In genomic region chr3:24451461-24452099, GRCh38 we compare ENCODE assay signal across 21 cellular contexts. TPM values are rescaled to one million over a fixed set of nuclear protein-coding genes. Genes with fewer than 3 reads are reported as not detected.
DNase-seq lines count a peak whose midpoint lies in the region; ATAC-seq and TF ChIP-seq lines count a peak whose summit lies in the region.
"Had no signal": no experiment of that assay in that cellular context is flagged by ENCODE, and none has a peak within 500 bp of the region (broad histone marks: within the 10 kb centered on the region; RNA-seq: fewer than 3 reads in every experiment).

No MANE protein-coding gene starts in this region.

- no peak overlapping the region for H3K4me3 ChIP-seq in gastrocnemius medialis
- H3K4me3 ChIP-seq: esophagus muscularis mucosa had no signal

- no peaks in the 10 kb centered on the region for H3K36me3 ChIP-seq in gastrocnemius medialis
- H3K36me3 ChIP-seq: brain microvascular endothelial cell, esophagus muscularis mucosa had no signal

- H3K27ac Mint-ChIP-seq in WTC11, result no peak overlapping the region
- H3K27ac Mint-ChIP-seq: activated CD8-positive, alpha-beta T cell treated with anti-CD3 and anti-CD28 coated beads, Interleukin-2, amount 10 ng/mL, durations not matched to agents 7 days and 5 days; activated naive CD8-positive, alpha-beta T cell; activated T-cell treated with anti-CD3 and anti-CD28 coated beads, Interleukin-2, amount 50 U/mL, for 72 hours; IgD-negative memory B cell had no signal

- H3K4me3 Mint-ChIP-seq in WTC11, result no peak overlapping the region
- H3K4me3 Mint-ChIP-seq: activated CD8-positive, alpha-beta T cell treated with anti-CD3 and anti-CD28 coated beads, Interleukin-2, amount 10 ng/mL, durations not matched to agents 7 days and 5 days; activated naive CD8-positive, alpha-beta T cell; activated T-cell treated with anti-CD3 and anti-CD28 coated beads, Interleukin-2, amount 50 U/mL, for 72 hours; IgD-negative memory B cell had no signal

- H3K4me1 Mint-ChIP-seq in WTC11, result 0 out of 2 replicates have a peak, but pooled peaks cover 3% of the 10 kb centered on the region
- H3K4me1 Mint-ChIP-seq: IgD-negative memory B cell had no signal

- in situ Hi-C loops in gastrocnemius medialis (cut with MboI; ENCODE audit: low sequenced_read_pairs in 4 of 4), result no loop called here

- intact Hi-C loops in left colon (cut with DNase I, micrococcal nuclease) (no loop called here), gastrocnemius medialis (cut with DNase I; ENCODE audit: low total_unique reads) (no loop called here)

- no peaks in the 10 kb centered on the region for H3K9me3 ChIP-seq in gastrocnemius medialis
- H3K9me3 ChIP-seq: esophagus muscularis mucosa had no signal

- DNase-seq in HuH-7.5 (ENCODE audit: low spot score) (peak; percentile 65), WTC11 (ENCODE audit: low spot score) (no peak), left colon (peak; percentile 50 to 73), gastrocnemius medialis (no peak), RPMI8226 (no peak), substantia nigra (lab: John Stamatoyannopoulos, UW) (no peak)
- DNase-seq: activated CD8-positive, alpha-beta T cell treated with anti-CD3 and anti-CD28 coated beads, Interleukin-2, amount 10 ng/mL, durations not matched to agents 7 days and 5 days; activated T-cell treated with anti-CD3 and anti-CD28 coated beads, Interleukin-2, amount 50 U/mL, for 72 hours; AML-193; brain microvascular endothelial cell; head of caudate nucleus; midbrain; NCI-H2081 treated with DMSO at 0.1 percent for 48 hours; NCI-H526 treated with DMSO at 0.1 percent for 48 hours; stimulated activated CD4-positive, alpha-beta T cell treated with anti-CD3 and anti-CD28 coated beads, Interleukin-4, amount 100 ng/mL, for 1 hour had no signal

- no peaks in the 10 kb centered on the region for H3K27me3 Mint-ChIP-seq in WTC11 (ENCODE audit: low read depth)
- H3K27me3 Mint-ChIP-seq: IgD-negative memory B cell had no signal

- no peaks in the 10 kb centered on the region for H3K36me3 Mint-ChIP-seq in WTC11
- H3K36me3 Mint-ChIP-seq: activated naive CD8-positive, alpha-beta T cell; IgD-negative memory B cell had no signal

- no peak for TF ChIP-seq POLR2A in gastrocnemius medialis (IDR thresholded peaks at IDR 0.05)

- TF ChIP-seq CTCF in WTC11 (IDR thresholded peaks at IDR 0.05) (no peak), gastrocnemius medialis (IDR thresholded peaks at IDR 0.05 in 4 of 5, conservative IDR thresholded peaks at IDR 0.05 in 1 of 5) (no peak)

- CTCF ChIA-PET in WTC11 (lab: Charles Lee), result interaction anchor here (1.0 to 1.1 kb wide), 2 partner anchors 131 to 187 kb away, joined by 3 read pairs; no protein-coding TSS in a partner anchor

- POLR2A ChIA-PET in WTC11 (lab: Charles Lee), result interaction anchor here (0.7 to 0.8 kb wide), 2 partner anchors 9 to 141 kb away, joined by 4 to 7 read pairs; no protein-coding TSS in a partner anchor

- no peaks in the 10 kb centered on the region for H3K27me3 ChIP-seq in gastrocnemius medialis
- H3K27me3 ChIP-seq: brain microvascular endothelial cell, esophagus muscularis mucosa had no signal

- peak overlapping the region in 3 of 4 donors; percentile 34 to 75 (median 50) for H3K27ac ChIP-seq in gastrocnemius medialis
- no peak overlapping the region for H3K27ac ChIP-seq in substantia nigra (ENCODE audit: low read depth, low read length, poor library complexity, severe bottlenecking)
- H3K27ac ChIP-seq: brain microvascular endothelial cell, esophagus muscularis mucosa, VCaP had no signal

- H3K4me1 ChIP-seq in gastrocnemius medialis, result peaks cover 41 to 43% of the 10 kb centered on the region in 2 donors

- ATAC-seq in WTC11 (0 out of 2 replicates have a peak, but pooled peaks have one; percentile 18), left colon (peak; percentile 81), gastrocnemius medialis (peak in 1 of 2 donors; percentile 13), HG03342 (IDR thresholded peaks at IDR 0.05; ENCODE audit: unreplicated experiment) (no peak)
- ATAC-seq: activated CD8-positive, alpha-beta T cell treated with anti-CD3 and anti-CD28 coated beads, Interleukin-2, amount 10 ng/mL, durations not matched to agents 7 days and 5 days; activated T-cell treated with anti-CD3 and anti-CD28 coated beads, Interleukin-2, amount 50 U/mL, for 72 hours had no signal

- no peaks in the 10 kb centered on the region for H3K9me3 Mint-ChIP-seq in WTC11
- H3K9me3 Mint-ChIP-seq: IgD-negative memory B cell had no signal

TF ChIP-seq in WTC11, 78 proteins besides CTCF, POLR2A, EP300 and RAD21:
- TF ChIP-seq GABPB1 (CRISPR knock-in tag; IDR thresholded peaks at IDR 0.05) (peak; percentile 89), ZNF121 (CRISPR knock-in tag; IDR thresholded peaks at IDR 0.05) (no peak)

RNA-seq across cellular contexts. Expression of gene THRB, which starts 43.1 kb away (rescaled TPM):
- total RNA-seq in WTC11 (2021) (4.5 to 5.8 TPM (median 4.8 TPM) in 3 replicates), left colon (10 to 100 TPM; 26.2 to 33.7 TPM), gastrocnemius medialis (10 to 100 TPM; 20.1 to 60.0 (median 25.3) TPM)
- total RNA-seq: activated CD8-positive, alpha-beta T cell treated with anti-CD3 and anti-CD28 coated beads, Interleukin-2, amount 10 ng/mL, durations not matched to agents 7 days and 5 days; activated T-cell treated with anti-CD3 and anti-CD28 coated beads, Interleukin-2, amount 50 U/mL, for 72 hours; G401 had no signal

Comparison
In these comparisons a context has a peak if more than half of its experiments do, and no peak if none do; other contexts are left out.
1. DNase-seq: peak in HuH-7.5 (single experiment) and left colon (2 of 2); none in WTC11 (single experiment), gastrocnemius medialis (0 of 2), RPMI8226 (single experiment) and substantia nigra (0 of 49).